In genomic region chr5:168978015-168978414, GRCh38 we compare ENCODE assay signal across 17 cellular contexts.
A peak's percentile ranks its signal among the peaks of the same experiment; 100 is the strongest.
DNase-seq lines count a peak whose midpoint lies in the region; ATAC-seq and TF ChIP-seq lines count a peak whose summit lies in the region.
"Had no signal": no experiment of that assay in that cellular context is flagged by ENCODE, and none has a peak within 500 bp of the region (broad histone marks: within the 10 kb centered on the region; RNA-seq: fewer than 3 reads in every experiment).

No MANE protein-coding gene starts in this region.

- H3K9me2 ChIP-seq in hepatocyte (replicated peaks; ENCODE audit: insufficient read depth), result no peaks in the 10 kb centered on the region

- no peak for ATAC-seq in left lobe of liver
- ATAC-seq in HG03175 (IDR thresholded peaks at IDR 0.05; ENCODE audit: unreplicated experiment), result no peak
- no peak for ATAC-seq in GM19452 (IDR thresholded peaks at IDR 0.05; ENCODE audit: unreplicated experiment)
- ATAC-seq: stimulated activated naive B cell treated with anti-CD40 and anti-IgM and Interleukin-4, amounts not matched to agents 10 μg/mL and 1 μg/mL and 100 μg/mL, for 72 hours had no signal

- peaks cover 29% of the 10 kb centered on the region for H3K4me1 ChIP-seq in hepatocyte (ENCODE audit: insufficient read depth)
- H3K4me1 ChIP-seq: uterus had no signal

- H3K79me2 ChIP-seq in hepatocyte, result no peaks in the 10 kb centered on the region

- 70% methylated on average over 3 of the region's 3 CpGs for WGBS in hepatocyte (ENCODE audit: low lambda C conversion rate, missing lambda C conversion rate)

- no peaks in the 10 kb centered on the region for H3K9me3 ChIP-seq in hepatocyte (ENCODE audit: low read depth)
- H3K9me3 ChIP-seq: uterus had no signal

- H3K4me3 ChIP-seq in hepatocyte, result no peak overlapping the region
- H3K4me3 ChIP-seq: uterus had no signal

- H3K27ac ChIP-seq in hepatocyte, result peak overlapping the region; percentile 87
- H3K27ac ChIP-seq: uterus had no signal

- no peak overlapping the region for H2AFZ ChIP-seq in hepatocyte

- no peaks in the 10 kb centered on the region for H4K20me1 ChIP-seq in hepatocyte (ENCODE audit: insufficient read depth, poor library complexity, severe bottlenecking)

- DNase-seq in AG08395 (ENCODE audit: low spot score) (peak; percentile 67), HPDE6-E6E7 (ENCODE audit: extremely low spot score) (peak; percentile 12), astrocyte of the hippocampus (ENCODE audit: low read depth, low spot score) (peak; percentile 47), hepatocyte (ENCODE audit: low spot score) (peak; percentile 65), left lobe of liver (ENCODE audit: low spot score) (no peak), NCI-H748 treated with DMSO at 0.1 percent for 48 hours (lab: John Stamatoyannopoulos, UW) (no peak)
- DNase-seq: activated CD4-positive, alpha-beta T cell treated with anti-CD3 and anti-CD28 coated beads for 1 hour; activated T-cell treated with anti-CD3 and anti-CD28 coated beads, Interleukin-2, amount 50 U/mL, for 24 hours; amniotic stem cell; DMS79 treated with DMSO at 0.1 percent for 48 hours; islet precursor cell; retina; stimulated activated CD4-positive, alpha-beta T cell treated with anti-CD3 and anti-CD28 coated beads, Interleukin-4, amount 100 ng/mL, for 24 hours; stimulated activated naive B cell treated with anti-CD40 and anti-IgM and Interleukin-4, amounts not matched to agents 10 μg/mL and 1 μg/mL and 100 μg/mL, for 72 hours; uterus had no signal

- TF ChIP-seq CTCF in hepatocyte (IDR thresholded peaks at IDR 0.05; ENCODE audit: poor library complexity), result no peak

- no peaks in the 10 kb centered on the region for H3K36me3 ChIP-seq in hepatocyte (replicated peaks; ENCODE audit: insufficient read depth, low read depth)
- H3K36me3 ChIP-seq: uterus had no signal

- H3K4me2 ChIP-seq in hepatocyte, result no peak overlapping the region

- H3K27me3 ChIP-seq in hepatocyte, result no peaks in the 10 kb centered on the region
- H3K27me3 ChIP-seq: uterus had no signal

Comparison
In these comparisons a context has a peak if more than half of its experiments do, and no peak if none do; other contexts are left out.
1. DNase-seq: peak in AG08395 (single experiment), HPDE6-E6E7 (single experiment), astrocyte of the hippocampus (single experiment) and hepatocyte (single experiment); none in left lobe of liver (single experiment) and NCI-H748 treated with DMSO at 0.1 percent for 48 hours (single experiment).